ENCODE assay signal across 14 cellular contexts in the genomic region with DNA sequence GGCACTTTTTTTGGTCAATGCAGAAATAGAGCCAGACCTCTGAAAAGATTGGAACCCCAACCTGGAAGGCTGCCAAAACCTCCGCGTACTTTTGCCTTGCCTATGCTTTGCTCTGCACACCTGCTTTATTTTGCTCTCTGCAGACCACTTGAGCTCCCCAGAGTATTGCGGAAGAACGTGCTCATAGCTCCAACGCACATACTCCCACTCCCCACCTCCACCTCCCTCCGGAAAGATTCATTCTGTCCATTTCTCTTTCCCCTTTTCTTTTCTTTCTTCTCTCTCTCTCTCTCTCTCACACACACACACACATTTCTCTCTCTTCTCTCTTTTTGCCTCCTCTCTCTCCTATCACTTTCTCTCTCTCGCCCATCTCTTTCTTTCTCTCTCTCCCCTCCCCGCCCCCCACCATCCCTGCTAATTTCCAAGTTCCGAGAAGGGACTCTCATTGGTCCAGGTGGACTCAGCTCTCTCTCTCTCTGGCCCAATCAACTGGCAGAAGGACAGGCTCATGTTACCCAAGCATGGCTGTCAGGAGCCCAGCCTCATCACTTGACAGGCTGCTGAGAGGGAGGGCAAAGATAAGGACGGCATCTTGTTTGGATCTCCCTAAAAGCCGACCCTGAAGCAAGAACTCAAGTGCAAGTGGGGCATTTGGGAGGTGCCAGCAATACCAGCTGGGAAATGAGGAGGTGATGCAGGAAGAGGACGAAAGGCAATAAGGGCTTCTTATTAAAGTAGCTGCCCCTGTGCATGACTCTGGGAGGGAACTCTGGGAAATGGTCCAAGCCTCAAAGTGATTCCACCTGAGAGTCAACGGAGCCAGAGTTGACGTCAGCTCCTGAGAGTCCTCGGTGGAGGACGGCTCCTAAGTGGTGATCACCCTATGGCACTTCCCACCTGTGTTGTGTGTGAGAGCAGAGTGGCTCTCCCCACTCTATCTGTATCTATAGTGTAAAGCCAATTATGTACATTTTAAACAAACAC.
DNase-seq lines count a peak whose midpoint lies in the region; ATAC-seq and TF ChIP-seq lines count a peak whose summit lies in the region.
"Had no signal": no experiment of that assay in that cellular context is flagged by ENCODE, and none has a peak within 500 bp of the region (broad histone marks: within the 10 kb centered on the region; RNA-seq: fewer than 3 reads in every experiment).

No MANE protein-coding gene starts in this region.

- 48 to 64% methylated on average over 15 to 16 of the region's 16 CpGs for WGBS in upper lobe of left lung, 2 donors

- peak overlapping the region; percentile 29 for H3K27ac ChIP-seq in foreskin keratinocyte
- H3K27ac ChIP-seq in upper lobe of left lung: peak overlapping the region in 1 of 4 donors; percentile 56
- H3K27ac ChIP-seq: A549 had no signal

- no peaks in the 10 kb centered on the region for H3K4me1 Mint-ChIP-seq in T-helper 1 cell treated with Interleukin-12 subunit alpha and Interleukin-12 subunit beta and Interleukin-4 antibody, amounts not matched to agents 30 μg/mL and 1 μg/mL, for 36 hours (ENCODE audit: low read depth)
- H3K4me1 Mint-ChIP-seq: central memory CD8-positive, alpha-beta T cell had no signal

- no peaks in the 10 kb centered on the region for H3K9me3 ChIP-seq in upper lobe of left lung
- H3K9me3 ChIP-seq: A549 had no signal

- DNase-seq in T-helper 1 cell: no peak
- peak; percentile 75 for DNase-seq in NCI-H510A (lab: John Stamatoyannopoulos, UW)
- DNase-seq in foreskin keratinocyte: peak in 1 of 2 donors; percentile 61
- DNase-seq in upper lobe of left lung: peak in 1 of 2 donors; percentile 85
- no peak for DNase-seq in SIG-M5 treated with dmso at 0.1 percent for 504 hours (lab: John Stamatoyannopoulos, UW; ENCODE audit: unreplicated experiment)
- DNase-seq in NOMO-1 treated with dmso at 0.1 percent for 144 hours (lab: John Stamatoyannopoulos, UW; ENCODE audit: unreplicated experiment): no peak
- no peak for DNase-seq in activated CD4-positive, alpha-beta T cell treated with anti-CD3 and anti-CD28 coated beads, Interleukin-2, amount 50 U/mL, for 48 hours
- DNase-seq: activated gamma-delta T cell, KG1, mesendoderm had no signal

- no peaks in the 10 kb centered on the region for H3K9me3 Mint-ChIP-seq in T-helper 1 cell treated with Interleukin-12 subunit alpha and Interleukin-12 subunit beta and Interleukin-4 antibody, amounts not matched to agents 30 μg/mL and 1 μg/mL, for 36 hours
- H3K9me3 Mint-ChIP-seq: central memory CD8-positive, alpha-beta T cell had no signal

- H3K27me3 Mint-ChIP-seq in T-helper 1 cell treated with Interleukin-12 subunit alpha and Interleukin-12 subunit beta and Interleukin-4 antibody, amounts not matched to agents 30 μg/mL and 1 μg/mL, for 36 hours (ENCODE audit: low read depth): peaks cover 73% of the 10 kb centered on the region

- H3K4me1 ChIP-seq in foreskin keratinocyte: peaks cover 4% of the 10 kb centered on the region
- peaks cover 0 to 5% (median 2%) of the 10 kb centered on the region in 4 donors for H3K4me1 ChIP-seq in upper lobe of left lung
- H3K4me1 ChIP-seq: A549 had no signal

- ATAC-seq in foreskin keratinocyte (peak; percentile 58), upper lobe of left lung (ENCODE audit: low FRiP score in 2 of 2) (peak; percentile 24 to 67)
- ATAC-seq: A549, Panc1 had no signal

- H3K27ac Mint-ChIP-seq in T-helper 1 cell treated with Interleukin-12 subunit alpha and Interleukin-12 subunit beta and Interleukin-4 antibody, amounts not matched to agents 30 μg/mL and 1 μg/mL, for 36 hours: peak overlapping the region; percentile 42

- no peak overlapping the region for H3K4me3 Mint-ChIP-seq in T-helper 1 cell treated with Interleukin-12 subunit alpha and Interleukin-12 subunit beta and Interleukin-4 antibody, amounts not matched to agents 30 μg/mL and 1 μg/mL, for 36 hours
- H3K4me3 Mint-ChIP-seq: central memory CD8-positive, alpha-beta T cell had no signal

- H3K36me3 ChIP-seq in upper lobe of left lung: no peaks in the 10 kb centered on the region

- H3K27me3 ChIP-seq in foreskin keratinocyte: no peaks in the 10 kb centered on the region
- H3K27me3 ChIP-seq in upper lobe of left lung: no peaks in the 10 kb centered on the region

- no peaks in the 10 kb centered on the region for H3K36me3 Mint-ChIP-seq in T-helper 1 cell treated with Interleukin-12 subunit alpha and Interleukin-12 subunit beta and Interleukin-4 antibody, amounts not matched to agents 30 μg/mL and 1 μg/mL, for 36 hours (ENCODE audit: low read depth)

- peak in 1 of 4 donors; percentile 33 for TF ChIP-seq EP300 in upper lobe of left lung (IDR thresholded peaks at IDR 0.05)

- H3K4me3 ChIP-seq in upper lobe of left lung: no peak overlapping the region
- H3K4me3 ChIP-seq: A549 had no signal

- TF ChIP-seq POLR2A in upper lobe of left lung (IDR thresholded peaks at IDR 0.05): no peak

- TF ChIP-seq CTCF in foreskin keratinocyte (conservative IDR thresholded peaks at IDR 0.05): no peak
- TF ChIP-seq CTCF in upper lobe of left lung (IDR thresholded peaks at IDR 0.05): no peak
